In genomic region chr4:142405021-142405991, GRCh38 we compare ENCODE assay signal across 7 cellular contexts.
DNase-seq lines count a peak whose midpoint lies in the region; ATAC-seq and TF ChIP-seq lines count a peak whose summit lies in the region.

No MANE protein-coding gene starts in this region.

- peak overlapping the region; percentile 56 for H3K27ac ChIP-seq in SJSA1
- peak overlapping the region; percentile 37 to 90 (median 76) for H3K27ac ChIP-seq in heart left ventricle

- H3K36me3 ChIP-seq in SJSA1: no peaks in the 10 kb centered on the region
- H3K36me3 ChIP-seq in heart left ventricle: no peaks in the 10 kb centered on the region

- TF ChIP-seq POLR2A in heart left ventricle (IDR thresholded peaks at IDR 0.05): no peak

- peak overlapping the region; percentile 99 to 100 for H3K27ac Mint-ChIP-seq in activated naive CD4-positive, alpha-beta T cell treated with anti-CD3 and anti-CD28 coated beads, Interleukin-2, amount 50 U/mL, for 72 hours

- 0 to 3% (median 1%) methylated on average over 14 of the region's 14 CpGs for WGBS in heart left ventricle, 4 donors

- DNase-seq in SJSA1 (ENCODE audit: low read depth in 1 of 2, low spot score in 2 of 2): peak in 1 of 2 experiments; percentile 66
- DNase-seq in activated naive CD4-positive, alpha-beta T cell treated with anti-CD3 and anti-CD28 coated beads, Interleukin-2, amount 50 U/mL, for 72 hours (ENCODE audit: low spot score in 2 of 2): peak; percentile 65 to 80
- peak in 4 of 5 donors; percentile 45 to 64 (median 50) for DNase-seq in heart left ventricle
- peak; percentile 93 for DNase-seq in renal cortical epithelial cell (ENCODE audit: low read depth)
- DNase-seq in NCI-H2196 (lab: John Stamatoyannopoulos, UW; ENCODE audit: unreplicated experiment): no peak

- H3K9me3 ChIP-seq in SJSA1 (replicated peaks) (no peaks in the 10 kb centered on the region), heart left ventricle (no peaks in the 10 kb centered on the region)

- peak overlapping the region; percentile 39 for H3K4me3 ChIP-seq in SJSA1
- peak overlapping the region; percentile 11 to 67 (median 56) for H3K4me3 ChIP-seq in heart left ventricle

- peaks cover 18% of the 10 kb centered on the region for H3K4me1 ChIP-seq in SJSA1 (replicated peaks)
- H3K4me1 ChIP-seq in heart left ventricle: peaks cover 0 to 61% (median 40%) of the 10 kb centered on the region in 12 donors

- H3K9me3 Mint-ChIP-seq in activated naive CD4-positive, alpha-beta T cell treated with anti-CD3 and anti-CD28 coated beads, Interleukin-2, amount 50 U/mL, for 72 hours: no peaks in the 10 kb centered on the region

- peaks cover 27 to 38% of the 10 kb centered on the region in 2 donors for H3K36me3 Mint-ChIP-seq in activated naive CD4-positive, alpha-beta T cell treated with anti-CD3 and anti-CD28 coated beads, Interleukin-2, amount 50 U/mL, for 72 hours

- ATAC-seq in GM18873 (IDR thresholded peaks at IDR 0.05; ENCODE audit: low FRiP score, unreplicated experiment) (peak; percentile 37), HG03103 (IDR thresholded peaks at IDR 0.05; ENCODE audit: low read depth, unreplicated experiment) (peak; percentile 48), heart left ventricle (peak; percentile 59 to 82 (median 75))
- ATAC-seq in activated naive CD4-positive, alpha-beta T cell treated with anti-CD3 and anti-CD28 coated beads, Interleukin-2, amount 50 U/mL, for 72 hours: peak; percentile 58 to 66

- H3K27me3 ChIP-seq in SJSA1 (replicated peaks): no peaks in the 10 kb centered on the region
- H3K27me3 ChIP-seq in heart left ventricle: no peaks in the 10 kb centered on the region

- TF ChIP-seq CTCF in heart left ventricle (IDR thresholded peaks at IDR 0.05): no peak

- intact Hi-C loops in heart left ventricle (cut with DNase I): loop anchor here in 2 of 10 donors (1.0 to 2.0 kb wide), 2 partner anchors 52 to 55 kb away; no protein-coding TSS in a partner anchor
